9 cellular contexts compared by ENCODE assay signal in genomic region chr9:125889122-125889523, GRCh38.
DNase-seq lines count a peak whose midpoint lies in the region; TF ChIP-seq lines count a peak whose summit lies in the region.
"Had no signal": no experiment of that assay in that cellular context is flagged by ENCODE, and none has a peak within 500 bp of the region (broad histone marks: within the 10 kb centered on the region; RNA-seq: fewer than 3 reads in every experiment).

No MANE protein-coding gene starts in this region.

- no peak for TF ChIP-seq CTCF in astrocyte of the spinal cord (IDR thresholded peaks at IDR 0.05; ENCODE audit: low read depth, low read length)

- no peaks in the 10 kb centered on the region for H3K36me3 ChIP-seq in skeletal muscle tissue (ENCODE audit: control insufficient read depth in 3 of 3, insufficient read depth in 3 of 3, low read length in 3 of 3)

- DNase-seq in NCI-H146 (lab: John Stamatoyannopoulos, UW) (peak; percentile 43), NCI-H146 treated with DMSO at 0.1 percent for 48 hours (lab: John Stamatoyannopoulos, UW; ENCODE audit: unreplicated experiment) (no peak), KG1 (lab: John Stamatoyannopoulos, UW) (peak; percentile 57), astrocyte of the spinal cord (ENCODE audit: low read depth, low spot score) (peak; percentile 38), immature natural killer cell (no peak), NCI-H748 (lab: John Stamatoyannopoulos, UW; ENCODE audit: unreplicated experiment) (no peak), NCI-H1930 (lab: John Stamatoyannopoulos, UW) (no peak)

- H3K36me3 Mint-ChIP-seq in immature natural killer cell: no peaks in the 10 kb centered on the region

- peaks cover 9 to 17% of the 10 kb centered on the region in 2 donors for H3K4me1 Mint-ChIP-seq in immature natural killer cell

- H3K9ac ChIP-seq in skeletal muscle tissue (ENCODE audit: low read depth in 1 of 3, low read length in 3 of 3): peak overlapping the region in 2 of 3 donors; percentile 61 to 66

- H3K4me3 ChIP-seq in astrocyte of the spinal cord (ENCODE audit: low read depth, low read length) (peak overlapping the region; percentile 44), skeletal muscle tissue (ENCODE audit: low read length in 3 of 3) (peak overlapping the region; percentile 66 to 80 (median 66))

- in situ Hi-C loops in astrocyte of the spinal cord (cut with HindIII; ENCODE audit: low sequenced_read_pairs): no loop called here

- H3K27ac ChIP-seq in skeletal muscle tissue (ENCODE audit: low read depth, low read length): no peak overlapping the region
- H3K27ac ChIP-seq: C4-2B had no signal

- H3K9me3 ChIP-seq in skeletal muscle tissue (ENCODE audit: control insufficient read depth in 3 of 3, low read length in 3 of 3): no peaks in the 10 kb centered on the region

- peaks cover 0 to 2% (median 0%) of the 10 kb centered on the region in 3 donors for H3K27me3 ChIP-seq in skeletal muscle tissue (ENCODE audit: control insufficient read depth in 3 of 3, insufficient read depth in 3 of 3, low read length in 3 of 3)

- H3K27me3 Mint-ChIP-seq in immature natural killer cell (ENCODE audit: low read depth in 3 of 3): peaks cover 0 to 3% (median 3%) of the 10 kb centered on the region in 3 donors

- H3K4me1 ChIP-seq in skeletal muscle tissue (ENCODE audit: control insufficient read depth in 3 of 3, insufficient read depth in 3 of 3, low read length in 3 of 3): peaks cover 0 to 3% (median 3%) of the 10 kb centered on the region in 3 donors

- H3K4me3 Mint-ChIP-seq in immature natural killer cell: peak overlapping the region; percentile 79 to 90 (median 85)

- peak overlapping the region in 1 of 6 donors; percentile 6 for H3K27ac Mint-ChIP-seq in immature natural killer cell

- no peaks in the 10 kb centered on the region for H3K9me3 Mint-ChIP-seq in immature natural killer cell

Comparison
In these comparisons a context has a peak if more than half of its experiments do, and no peak if none do; other contexts are left out.
1. DNase-seq: peak in NCI-H146 (single experiment), KG1 (single experiment) and astrocyte of the spinal cord (single experiment); none in NCI-H146 treated with DMSO at 0.1 percent for 48 hours (single experiment), immature natural killer cell (0 of 3), NCI-H748 (single experiment) and NCI-H1930 (0 of 2).